ENCODE assay signal across 19 cellular contexts in genomic region chr14:71429900-71430299, GRCh38.
DNase-seq lines count a peak whose midpoint lies in the region; ATAC-seq and FAIRE-seq lines count a peak whose summit lies in the region.
"Had no signal": no experiment of that assay in that cellular context is flagged by ENCODE, and none has a peak within 500 bp of the region (broad histone marks: within the 10 kb centered on the region; RNA-seq: fewer than 3 reads in every experiment).

No MANE protein-coding gene starts in this region.

- H3K27ac Mint-ChIP-seq in activated CD4-positive, alpha-beta T cell treated with anti-CD3 and anti-CD28 coated beads, Interleukin-2, amount 10 ng/mL, durations not matched to agents 24 days and 14 days, result no peak overlapping the region
- no peak overlapping the region for H3K27ac Mint-ChIP-seq in activated CD4-positive, alpha-beta T cell treated with anti-CD3 and anti-CD28 coated beads, Interleukin-2, amount 10 ng/mL, durations not matched to agents 7 days and 5 days
- peak overlapping the region; percentile 81 for H3K27ac Mint-ChIP-seq in dendritic cell treated with granulocyte-macrophage colony-stimulating factor and Interleukin-4, amounts not matched to agents 40 ng/mL and 50 ng/mL, for 4 days
- H3K27ac Mint-ChIP-seq: CD8-positive, alpha-beta T cell had no signal

- CTCF ChIA-PET in activated CD4-positive, alpha-beta T cell treated with anti-CD3 and anti-CD28 coated beads, Interleukin-2, amount 10 ng/mL, durations not matched to agents 7 days and 5 days (lab: Charles Lee), result interaction anchor here (1.0 kb wide), 1 partner anchor 83 kb away, joined by 3 read pairs; no protein-coding TSS in a partner anchor

- H3K4me3 Mint-ChIP-seq in activated CD4-positive, alpha-beta T cell treated with anti-CD3 and anti-CD28 coated beads, Interleukin-2, amount 10 ng/mL, durations not matched to agents 24 days and 14 days, result no peak overlapping the region
- no peak overlapping the region for H3K4me3 Mint-ChIP-seq in activated CD4-positive, alpha-beta T cell treated with anti-CD3 and anti-CD28 coated beads, Interleukin-2, amount 10 ng/mL, durations not matched to agents 7 days and 5 days
- no peak overlapping the region for H3K4me3 Mint-ChIP-seq in dendritic cell treated with granulocyte-macrophage colony-stimulating factor and Interleukin-4, amounts not matched to agents 40 ng/mL and 50 ng/mL, for 4 days
- H3K4me3 Mint-ChIP-seq: CD8-positive, alpha-beta T cell had no signal

- peaks cover 21% of the 10 kb centered on the region for H3K4me1 Mint-ChIP-seq in activated CD4-positive, alpha-beta T cell treated with anti-CD3 and anti-CD28 coated beads, Interleukin-2, amount 10 ng/mL, durations not matched to agents 24 days and 14 days
- H3K4me1 Mint-ChIP-seq in activated CD4-positive, alpha-beta T cell treated with anti-CD3 and anti-CD28 coated beads, Interleukin-2, amount 10 ng/mL, durations not matched to agents 7 days and 5 days, result peaks cover 22% of the 10 kb centered on the region
- peaks cover 47% of the 10 kb centered on the region for H3K4me1 Mint-ChIP-seq in dendritic cell treated with granulocyte-macrophage colony-stimulating factor and Interleukin-4, amounts not matched to agents 40 ng/mL and 50 ng/mL, for 4 days (ENCODE audit: low read depth)

- H3K36me3 Mint-ChIP-seq in activated CD4-positive, alpha-beta T cell treated with anti-CD3 and anti-CD28 coated beads, Interleukin-2, amount 10 ng/mL, durations not matched to agents 24 days and 14 days (ENCODE audit: low read depth), result peaks cover 41% of the 10 kb centered on the region
- H3K36me3 Mint-ChIP-seq in activated CD4-positive, alpha-beta T cell treated with anti-CD3 and anti-CD28 coated beads, Interleukin-2, amount 10 ng/mL, durations not matched to agents 7 days and 5 days (ENCODE audit: low read depth), result peaks cover 31% of the 10 kb centered on the region
- peaks cover 42% of the 10 kb centered on the region for H3K36me3 Mint-ChIP-seq in dendritic cell treated with granulocyte-macrophage colony-stimulating factor and Interleukin-4, amounts not matched to agents 40 ng/mL and 50 ng/mL, for 4 days (ENCODE audit: low read depth)

- intact Hi-C loops in activated CD4-positive, alpha-beta T cell treated with anti-CD3 and anti-CD28 coated beads, Interleukin-2, amount 10 ng/mL, durations not matched to agents 24 days and 14 days (cut with micrococcal nuclease), result no loop called here
- intact Hi-C loops in dendritic cell treated with granulocyte-macrophage colony-stimulating factor and Interleukin-4, amounts not matched to agents 40 ng/mL and 50 ng/mL, for 4 days (cut with micrococcal nuclease), result no loop called here

- no peak for ATAC-seq in HG03571 (IDR thresholded peaks at IDR 0.05; ENCODE audit: unreplicated experiment)
- ATAC-seq in stimulated activated naive CD8-positive, alpha-beta T cell treated with anti-CD3 and anti-CD28 coated beads, Interleukin-15, Interleukin-2, amounts not matched to agents 100 U/mL and 50 U/mL, for 24 hours, result no peak
- ATAC-seq: CD8-positive, alpha-beta T cell had no signal

- no peaks in the 10 kb centered on the region for H3K27me3 Mint-ChIP-seq in activated CD4-positive, alpha-beta T cell treated with anti-CD3 and anti-CD28 coated beads, Interleukin-2, amount 10 ng/mL, durations not matched to agents 24 days and 14 days
- H3K27me3 Mint-ChIP-seq in activated CD4-positive, alpha-beta T cell treated with anti-CD3 and anti-CD28 coated beads, Interleukin-2, amount 10 ng/mL, durations not matched to agents 7 days and 5 days, result no peaks in the 10 kb centered on the region
- no peaks in the 10 kb centered on the region for H3K27me3 Mint-ChIP-seq in dendritic cell treated with granulocyte-macrophage colony-stimulating factor and Interleukin-4, amounts not matched to agents 40 ng/mL and 50 ng/mL, for 4 days
- H3K27me3 Mint-ChIP-seq: B cell; CD4-positive, CD25-positive, alpha-beta regulatory T cell had no signal

- FAIRE-seq in HTR-8/SVneo (lab: Jason Lieb, UNC) (peak; percentile 89), urothelium cell line (lab: Jason Lieb, UNC) (peak; percentile 75)
- FAIRE-seq: A204.1, H54 had no signal

- peaks cover 11% of the 10 kb centered on the region for H3K9me3 Mint-ChIP-seq in activated CD4-positive, alpha-beta T cell treated with anti-CD3 and anti-CD28 coated beads, Interleukin-2, amount 10 ng/mL, durations not matched to agents 24 days and 14 days
- H3K9me3 Mint-ChIP-seq in activated CD4-positive, alpha-beta T cell treated with anti-CD3 and anti-CD28 coated beads, Interleukin-2, amount 10 ng/mL, durations not matched to agents 7 days and 5 days, result peaks cover 20% of the 10 kb centered on the region
- H3K9me3 Mint-ChIP-seq in dendritic cell treated with granulocyte-macrophage colony-stimulating factor and Interleukin-4, amounts not matched to agents 40 ng/mL and 50 ng/mL, for 4 days, result peaks cover 10% of the 10 kb centered on the region

- peak; percentile 18 for DNase-seq in activated CD4-positive, alpha-beta T cell treated with anti-CD3 and anti-CD28 coated beads, Interleukin-2, amount 10 ng/mL, durations not matched to agents 24 days and 14 days
- no peak for DNase-seq in activated CD4-positive, alpha-beta T cell treated with anti-CD3 and anti-CD28 coated beads, Interleukin-2, amount 10 ng/mL, durations not matched to agents 7 days and 5 days
- DNase-seq in HTR-8/SVneo (ENCODE audit: insufficient read length, low spot score) (no peak), urothelium cell line (ENCODE audit: low spot score) (no peak), mesenteric fat pad (ENCODE audit: low spot score) (no peak)
- no peak for DNase-seq in stimulated activated naive CD8-positive, alpha-beta T cell treated with anti-CD3 and anti-CD28 coated beads, Interleukin-15, Interleukin-2, amounts not matched to agents 100 U/mL and 50 U/mL, for 24 hours
- DNase-seq: Caco-2; CD4-positive, CD25-positive, alpha-beta regulatory T cell; CD8-positive, alpha-beta T cell; DMS 273 treated with DMSO at 0.1 percent for 48 hours; DMS79; GF-D8; GOT3; HCEC 1CT had no signal

- POLR2A ChIA-PET in activated CD4-positive, alpha-beta T cell treated with anti-CD3 and anti-CD28 coated beads, Interleukin-2, amount 10 ng/mL, durations not matched to agents 7 days and 5 days (lab: Charles Lee), result no interaction called here
